Comparison of ENCODE assay signal across 19 cellular contexts in the genomic region with DNA sequence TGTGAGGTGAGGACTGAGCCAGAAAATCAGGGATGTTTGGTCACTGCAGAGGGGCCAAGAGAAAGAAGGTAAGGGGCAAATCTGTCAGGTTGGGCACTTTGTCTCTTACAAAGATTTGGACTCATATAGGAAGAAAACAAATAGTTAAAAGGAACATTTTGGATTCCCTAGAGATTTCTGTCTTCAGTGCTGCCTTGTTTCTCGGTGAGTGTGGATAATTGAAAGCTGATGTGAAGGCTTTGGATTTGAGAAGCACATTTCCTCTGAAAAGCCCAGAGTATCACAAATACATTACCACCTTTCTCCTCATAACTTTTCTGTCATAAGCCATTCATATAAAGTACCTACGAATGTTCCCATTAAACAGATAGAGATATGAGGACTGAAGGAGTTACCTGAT.
"Had no signal": no experiment of that assay in that cellular context is flagged by ENCODE, and none has a peak within 500 bp of the region (broad histone marks: within the 10 kb centered on the region; RNA-seq: fewer than 3 reads in every experiment).

No MANE protein-coding gene starts in this region.

- FAIRE-seq: kidney had no signal

- H3K4me1 ChIP-seq: adrenal gland, body of pancreas, esophagus squamous epithelium, heart left ventricle had no signal

- DNase-seq: activated B cell treated with CpG ODN at 0.5 μM for 24 hours; activated CD4-positive, alpha-beta T cell treated with anti-CD3 and anti-CD28 coated beads, Interleukin-2, amount 50 U/mL, for 1 hour; activated naive CD4-positive, alpha-beta T cell treated with Interleukin-2 at 50 U/mL for 16 hours; aorta; cerebellar nuclear complex; cortex of kidney; esophagus squamous epithelium; heart left ventricle; kidney; left colon; naive B cell; stimulated activated naive CD4-positive, alpha-beta T cell treated with Interleukin-2 at 50 U/mL for 16 hours had no signal

- H3K4me3 ChIP-seq: adrenal gland, body of pancreas, cardiac muscle cell, esophagus squamous epithelium, heart left ventricle, ovary, skin epidermis, thoracic aorta had no signal

- H3K27ac ChIP-seq: adrenal gland, body of pancreas, cardiac muscle cell, esophagus squamous epithelium, heart left ventricle, ovary, skin epidermis, thoracic aorta had no signal

- H3K27me3 ChIP-seq: body of pancreas, cardiac muscle cell, esophagus squamous epithelium, ovary had no signal

- H3K9me3 ChIP-seq: adrenal gland, body of pancreas, esophagus squamous epithelium, heart left ventricle, ovary, thoracic aorta had no signal

- H3K36me3 ChIP-seq: adrenal gland, cardiac muscle cell, esophagus squamous epithelium, heart left ventricle, ovary, thoracic aorta had no signal

- ATAC-seq: activated CD8-positive, alpha-beta T cell treated with anti-CD3 and anti-CD28 coated beads for 36 hours; body of pancreas; heart left ventricle had no signal
